Comparison of ENCODE assay signal across 19 cellular contexts in genomic region chr1:245538671-245539070, GRCh38.
"Had no signal": no experiment of that assay in that cellular context is flagged by ENCODE, and none has a peak within 500 bp of the region (broad histone marks: within the 10 kb centered on the region; RNA-seq: fewer than 3 reads in every experiment).

No MANE protein-coding gene starts in this region.

- H3K9me3 ChIP-seq: ascending aorta, thoracic aorta, uterus had no signal

- H3K27me3 ChIP-seq: ascending aorta, uterus had no signal

- H3K27ac ChIP-seq: ascending aorta, thoracic aorta, uterus, WERI-Rb-1 had no signal

- H3K4me3 ChIP-seq: ascending aorta, thoracic aorta, uterus had no signal

- H3K27ac Mint-ChIP-seq: activated CD8-positive, alpha-beta T cell treated with anti-CD3 and anti-CD28 coated beads for 36 hours; activated T-helper 1 cell treated with anti-CD3 and anti-CD28 coated beads, Interleukin-12 subunit alpha, Interleukin-12 subunit beta, Interleukin-2, Interleukin-4 antibody, amounts not matched to agents 30 ng/mL and 10 ng/mL and 1 ng/mL, durations not matched to agents 14 hours and 24 hours and 36 hours; dendritic cell treated with granulocyte-macrophage colony-stimulating factor and Interleukin-4, amounts not matched to agents 40 ng/mL and 50 ng/mL, for 4 days; memory B cell; natural killer cell treated with Interleukin-12 subunit alpha and Interleukin-12 subunit beta and Interleukin-15 and Interleukin-18, amount 100 ng/mL, for 72 hours; T-cell had no signal

- H3K4me1 ChIP-seq: ascending aorta, uterus had no signal

- ATAC-seq: activated CD8-positive, alpha-beta T cell treated with anti-CD3 and anti-CD28 coated beads for 36 hours; left lobe of liver; natural killer cell treated with Interleukin-12 subunit alpha and Interleukin-12 subunit beta and Interleukin-15 and Interleukin-18, amount 100 ng/mL, for 72 hours; stimulated activated naive CD8-positive, alpha-beta T cell treated with anti-CD3 and anti-CD28 coated beads, Interleukin-15, amount 100 ng/mL, for 72 hours; T-cell had no signal

- H3K4me1 Mint-ChIP-seq: memory B cell; stimulated activated naive CD8-positive, alpha-beta T cell treated with anti-CD3 and anti-CD28 coated beads, Interleukin-15, amount 100 ng/mL, for 72 hours; T-cell had no signal

- H3K9me3 Mint-ChIP-seq: activated CD8-positive, alpha-beta T cell treated with anti-CD3 and anti-CD28 coated beads for 36 hours; activated T-helper 1 cell treated with anti-CD3 and anti-CD28 coated beads, Interleukin-12 subunit alpha, Interleukin-12 subunit beta, Interleukin-2, Interleukin-4 antibody, amounts not matched to agents 30 ng/mL and 10 ng/mL and 1 ng/mL, durations not matched to agents 14 hours and 24 hours and 36 hours; memory B cell; natural killer cell treated with Interleukin-12 subunit alpha and Interleukin-12 subunit beta and Interleukin-15 and Interleukin-18, amount 100 ng/mL, for 72 hours had no signal

- DNase-seq: activated CD4-positive, alpha-beta T cell treated with anti-CD3 and anti-CD28 coated beads for 4 hours; activated CD8-positive, alpha-beta memory T cell treated with anti-CD3 and anti-CD28 coated beads, Interleukin-2, amount 50 U/mL, for 48 hours; activated CD8-positive, alpha-beta T cell treated with anti-CD3 and anti-CD28 coated beads for 36 hours; activated naive CD4-positive, alpha-beta T cell; cerebellar nuclear complex; head of caudate nucleus; stimulated activated CD4-positive, alpha-beta T cell treated with anti-CD3 and anti-CD28 coated beads, Interleukin-4, amount 100 ng/mL, for 1 hour; stimulated activated naive CD8-positive, alpha-beta T cell treated with anti-CD3 and anti-CD28 coated beads, Interleukin-15, amount 100 ng/mL, for 72 hours; T-cell; T1000; uterus; WERI-Rb-1 had no signal

- H3K36me3 ChIP-seq: ascending aorta, thoracic aorta, uterus, WERI-Rb-1 had no signal

- H3K4me3 Mint-ChIP-seq: activated CD8-positive, alpha-beta T cell treated with anti-CD3 and anti-CD28 coated beads for 36 hours; activated T-helper 1 cell treated with anti-CD3 and anti-CD28 coated beads, Interleukin-12 subunit alpha, Interleukin-12 subunit beta, Interleukin-2, Interleukin-4 antibody, amounts not matched to agents 30 ng/mL and 10 ng/mL and 1 ng/mL, durations not matched to agents 14 hours and 24 hours and 36 hours; dendritic cell treated with granulocyte-macrophage colony-stimulating factor and Interleukin-4, amounts not matched to agents 40 ng/mL and 50 ng/mL, for 4 days; memory B cell; natural killer cell treated with Interleukin-12 subunit alpha and Interleukin-12 subunit beta and Interleukin-15 and Interleukin-18, amount 100 ng/mL, for 72 hours; stimulated activated naive CD8-positive, alpha-beta T cell treated with anti-CD3 and anti-CD28 coated beads, Interleukin-15, amount 100 ng/mL, for 72 hours; T-cell had no signal

- H3K36me3 Mint-ChIP-seq: memory B cell; natural killer cell treated with Interleukin-12 subunit alpha and Interleukin-12 subunit beta and Interleukin-15 and Interleukin-18, amount 100 ng/mL, for 72 hours; T-cell had no signal
